ENCODE assay signal across 35 cellular contexts in genomic region chr6:133767571-133767970, GRCh38.
A peak's percentile ranks its signal among the peaks of the same experiment; 100 is the strongest.
DNase-seq lines count a peak whose midpoint lies in the region; ATAC-seq, FAIRE-seq and TF ChIP-seq lines count a peak whose summit lies in the region.
"Had no signal": no experiment of that assay in that cellular context is flagged by ENCODE, and none has a peak within 500 bp of the region (broad histone marks: within the 10 kb centered on the region; RNA-seq: fewer than 3 reads in every experiment).

No MANE protein-coding gene starts in this region.

- H3K4me3 Mint-ChIP-seq in activated CD4-positive, alpha-beta memory T cell treated with anti-CD3 and anti-CD28 coated beads, Interleukin-2, amount 10 ng/mL, durations not matched to agents 7 days and 5 days, result no peak overlapping the region
- H3K4me3 Mint-ChIP-seq: activated naive CD8-positive, alpha-beta T cell treated with anti-CD3 and anti-CD28 coated beads for 36 hours; CD8-positive, alpha-beta memory T cell; H9; memory B cell had no signal

- no peaks in the 10 kb centered on the region for H3K9me3 Mint-ChIP-seq in activated CD4-positive, alpha-beta memory T cell treated with anti-CD3 and anti-CD28 coated beads, Interleukin-2, amount 10 ng/mL, durations not matched to agents 7 days and 5 days
- H3K9me3 Mint-ChIP-seq: activated naive CD8-positive, alpha-beta T cell treated with anti-CD3 and anti-CD28 coated beads for 36 hours; H9 had no signal

- H3K27me3 ChIP-seq in bronchial epithelial cell (ENCODE audit: control insufficient read depth, insufficient read depth, low read length), result no peaks in the 10 kb centered on the region
- H3K27me3 ChIP-seq: BE2C, gastrocnemius medialis, SJCRH30, stomach, thyroid gland had no signal

- peak; percentile 12 for DNase-seq in DMS53 treated with DMSO at 0.1 percent for 48 hours (lab: John Stamatoyannopoulos, UW; ENCODE audit: unreplicated experiment)
- DNase-seq in LHCN-M2 (ENCODE audit: low read depth), result peak; percentile 45
- DNase-seq in bronchial epithelial cell (ENCODE audit: low read depth), result peak; percentile 79
- peak; percentile 46 for DNase-seq in kidney tubule cell (ENCODE audit: low spot score)
- DNase-seq in activated CD4-positive, alpha-beta T cell treated with anti-CD3 and anti-CD28 coated beads, Interleukin-2, amount 50 U/mL, for 1 hour, result no peak
- DNase-seq in activated CD4-positive, alpha-beta memory T cell treated with anti-CD3 and anti-CD28 coated beads, Interleukin-2, amount 10 ng/mL, durations not matched to agents 7 days and 5 days, result no peak
- DNase-seq: activated CD4-positive, alpha-beta T cell treated with anti-CD3 and anti-CD28 coated beads for 4 hours; activated effector memory CD4-positive, alpha-beta T cell treated with anti-CD3 and anti-CD28 coated beads, Interleukin-2, amount 50 U/mL, for 16 hours; activated naive CD8-positive, alpha-beta T cell treated with anti-CD3 and anti-CD28 coated beads for 36 hours; activated T-cell treated with anti-CD3 and anti-CD28 coated beads, Interleukin-2, amount 50 U/mL, for 1 hour; aorta; BE2C; caudate nucleus; CD8-positive, alpha-beta memory T cell; cortex of kidney; effector memory CD4-positive, alpha-beta T cell; erythroblast; gastrocnemius medialis; H9; Karpas-422; NCI-H1436; NCI-H446 treated with DMSO at 0.1 percent for 48 hours; NCI-H82; right cardiac atrium; SJCRH30; stimulated activated CD8-positive, alpha-beta memory T cell treated with anti-CD3 and anti-CD28 coated beads, Interleukin-4, amount 100 ng/mL, for 48 hours; stomach; T-helper 9 cell; thyroid gland had no signal

- H3K4me3 ChIP-seq in bronchial epithelial cell (ENCODE audit: low read depth, low read length), result no peak overlapping the region
- H3K4me3 ChIP-seq: gastrocnemius medialis, SJCRH30, stomach, thyroid gland had no signal

- POLR2A ChIA-PET in activated CD4-positive, alpha-beta memory T cell treated with anti-CD3 and anti-CD28 coated beads, Interleukin-2, amount 10 ng/mL, durations not matched to agents 7 days and 5 days (lab: Charles Lee), result no interaction called here

- no peak for TF ChIP-seq CTCF in bronchial epithelial cell (IDR thresholded peaks at IDR 0.05; ENCODE audit: insufficient read depth, low read length, severe bottlenecking)

- ATAC-seq in HG03378 (IDR thresholded peaks at IDR 0.05; ENCODE audit: unreplicated experiment) (no peak), HG03565 (IDR thresholded peaks at IDR 0.05; ENCODE audit: unreplicated experiment) (no peak)
- ATAC-seq: gastrocnemius medialis, HepG2, left lobe of liver, right cardiac atrium had no signal

- H3K27ac Mint-ChIP-seq in activated CD4-positive, alpha-beta memory T cell treated with anti-CD3 and anti-CD28 coated beads, Interleukin-2, amount 10 ng/mL, durations not matched to agents 7 days and 5 days, result no peak overlapping the region
- H3K27ac Mint-ChIP-seq: activated naive CD8-positive, alpha-beta T cell treated with anti-CD3 and anti-CD28 coated beads for 36 hours; CD8-positive, alpha-beta memory T cell; H9; memory B cell had no signal

- no peaks in the 10 kb centered on the region for H3K4me1 Mint-ChIP-seq in activated CD4-positive, alpha-beta memory T cell treated with anti-CD3 and anti-CD28 coated beads, Interleukin-2, amount 10 ng/mL, durations not matched to agents 7 days and 5 days
- H3K4me1 Mint-ChIP-seq: activated naive CD8-positive, alpha-beta T cell treated with anti-CD3 and anti-CD28 coated beads for 36 hours; CD8-positive, alpha-beta memory T cell; memory B cell had no signal

- H3K36me3 Mint-ChIP-seq in activated CD4-positive, alpha-beta memory T cell treated with anti-CD3 and anti-CD28 coated beads, Interleukin-2, amount 10 ng/mL, durations not matched to agents 7 days and 5 days (ENCODE audit: low read depth), result no peaks in the 10 kb centered on the region
- H3K36me3 Mint-ChIP-seq: activated naive CD8-positive, alpha-beta T cell treated with anti-CD3 and anti-CD28 coated beads for 36 hours; CD8-positive, alpha-beta memory T cell; memory B cell had no signal

- peaks cover 18% of the 10 kb centered on the region for H3K27me3 Mint-ChIP-seq in activated CD4-positive, alpha-beta memory T cell treated with anti-CD3 and anti-CD28 coated beads, Interleukin-2, amount 10 ng/mL, durations not matched to agents 7 days and 5 days

- CTCF ChIA-PET in activated CD4-positive, alpha-beta memory T cell treated with anti-CD3 and anti-CD28 coated beads, Interleukin-2, amount 10 ng/mL, durations not matched to agents 7 days and 5 days (lab: Charles Lee), result no interaction called here

- no peak for FAIRE-seq in bronchial epithelial cell (lab: Jason Lieb, UNC)
- FAIRE-seq: GM12892, HepG2 had no signal

- no peaks in the 10 kb centered on the region for H3K36me3 ChIP-seq in bronchial epithelial cell (ENCODE audit: control insufficient read depth, insufficient read depth, low read length)
- H3K36me3 ChIP-seq: BE2C, gastrocnemius medialis, SJCRH30, stomach, thyroid gland had no signal

Comparison
In these comparisons a context has a peak if more than half of its experiments do, and no peak if none do; other contexts are left out.
1. DNase-seq: peak in DMS53 treated with DMSO at 0.1 percent for 48 hours (single experiment), LHCN-M2 (single experiment), bronchial epithelial cell (single experiment) and kidney tubule cell (single experiment); none in activated CD4-positive, alpha-beta T cell treated with anti-CD3 and anti-CD28 coated beads, Interleukin-2, amount 50 U/mL, for 1 hour (single experiment) and activated CD4-positive, alpha-beta memory T cell treated with anti-CD3 and anti-CD28 coated beads, Interleukin-2, amount 10 ng/mL, durations not matched to agents 7 days and 5 days (single experiment).